10 cellular contexts compared by ENCODE assay signal in genomic region chr15:76285241-76285825, GRCh38.
DNase-seq lines count a peak whose midpoint lies in the region; ATAC-seq, FAIRE-seq and TF ChIP-seq lines count a peak whose summit lies in the region.
"Had no signal": no experiment of that assay in that cellular context is flagged by ENCODE, and none has a peak within 500 bp of the region (broad histone marks: within the 10 kb centered on the region; RNA-seq: fewer than 3 reads in every experiment).

No MANE protein-coding gene starts in this region.

- peaks cover 2% of the 10 kb centered on the region for H3K27me3 Mint-ChIP-seq in nephron progenitor cell (ENCODE audit: low read depth, poor library complexity)

- DNase-seq in AG20443 (ENCODE audit: low spot score) (peak; percentile 36), GM19239 (ENCODE audit: insufficient read length, low spot score) (no peak), glomerular visceral epithelial cell (ENCODE audit: extremely low spot score) (peak; percentile 17), nephron progenitor cell (no peak), hypothalamus (lab: John Stamatoyannopoulos, UW) (no peak)
- no peak for DNase-seq in stimulated activated CD8-positive, alpha-beta memory T cell treated with anti-CD3 and anti-CD28 coated beads, Interleukin-4, amount 100 ng/mL, for 48 hours
- DNase-seq: activated T-cell treated with anti-CD3 and anti-CD28 coated beads for 4 hours, NCI-H1694 had no signal

- no peak overlapping the region for H3K4me3 Mint-ChIP-seq in nephron progenitor cell

- no peak for TF ChIP-seq CTCF in nephron progenitor cell (IDR thresholded peaks at IDR 0.05)

- peak; percentile 11 for FAIRE-seq in GM19239 (lab: Jason Lieb, UNC)

- H3K36me3 Mint-ChIP-seq in nephron progenitor cell (ENCODE audit: low read depth), result peaks cover 67% of the 10 kb centered on the region

- H3K4me1 Mint-ChIP-seq in nephron progenitor cell, result no peaks in the 10 kb centered on the region

- H3K9me3 Mint-ChIP-seq in nephron progenitor cell, result no peaks in the 10 kb centered on the region

- ATAC-seq in SK-N-SH treated with all-trans-retinoic acid at 6 μM for 48 hours, result peak; percentile 62; the same call in 2 of the 3 replicates
- ATAC-seq in GM18873 (IDR thresholded peaks at IDR 0.05; ENCODE audit: low FRiP score, unreplicated experiment), result no peak

- no peak overlapping the region for H3K27ac Mint-ChIP-seq in nephron progenitor cell

TF ChIP-seq in SK-N-SH treated with all-trans-retinoic acid at 6 μM for 48 hours, 23 proteins besides CTCF, POLR2A, EP300 and RAD21:
- TF ChIP-seq CREB5 (CRISPR knock-in tag; IDR thresholded peaks at IDR 0.05; ENCODE audit: low read depth) (no peak), TCF4 (CRISPR knock-in tag; IDR thresholded peaks at IDR 0.05; ENCODE audit: borderline replicate concordance) (no peak)
- TF ChIP-seq, protein P1, sequence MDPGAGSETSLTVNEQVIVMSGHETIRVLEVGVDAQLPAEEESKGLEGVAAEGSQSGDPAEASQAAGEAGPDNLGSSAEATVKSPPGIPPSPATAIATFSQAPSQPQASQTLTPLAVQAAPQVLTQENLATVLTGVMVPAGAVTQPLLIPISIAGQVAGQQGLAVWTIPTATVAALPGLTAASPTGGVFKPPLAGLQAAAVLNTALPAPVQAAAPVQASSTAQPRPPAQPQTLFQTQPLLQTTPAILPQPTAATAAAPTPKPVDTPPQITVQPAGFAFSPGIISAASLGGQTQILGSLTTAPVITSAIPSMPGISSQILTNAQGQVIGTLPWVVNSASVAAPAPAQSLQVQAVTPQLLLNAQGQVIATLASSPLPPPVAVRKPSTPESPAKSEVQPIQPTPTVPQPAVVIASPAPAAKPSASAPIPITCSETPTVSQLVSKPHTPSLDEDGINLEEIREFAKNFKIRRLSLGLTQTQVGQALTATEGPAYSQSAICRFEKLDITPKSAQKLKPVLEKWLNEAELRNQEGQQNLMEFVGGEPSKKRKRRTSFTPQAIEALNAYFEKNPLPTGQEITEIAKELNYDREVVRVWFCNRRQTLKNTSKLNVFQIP (CRISPR knock-in tag; IDR thresholded peaks at IDR 0.05; ENCODE audit: borderline replicate concordance, low read depth), result no peak

Comparison
In these comparisons a context has a peak if more than half of its experiments do, and no peak if none do; other contexts are left out.
1. DNase-seq: peak in AG20443 (single experiment) and glomerular visceral epithelial cell (single experiment); none in GM19239 (single experiment), nephron progenitor cell (single experiment), stimulated activated CD8-positive, alpha-beta memory T cell treated with anti-CD3 and anti-CD28 coated beads, Interleukin-4, amount 100 ng/mL, for 48 hours (single experiment) and hypothalamus (0 of 51).